In the genomic region with DNA sequence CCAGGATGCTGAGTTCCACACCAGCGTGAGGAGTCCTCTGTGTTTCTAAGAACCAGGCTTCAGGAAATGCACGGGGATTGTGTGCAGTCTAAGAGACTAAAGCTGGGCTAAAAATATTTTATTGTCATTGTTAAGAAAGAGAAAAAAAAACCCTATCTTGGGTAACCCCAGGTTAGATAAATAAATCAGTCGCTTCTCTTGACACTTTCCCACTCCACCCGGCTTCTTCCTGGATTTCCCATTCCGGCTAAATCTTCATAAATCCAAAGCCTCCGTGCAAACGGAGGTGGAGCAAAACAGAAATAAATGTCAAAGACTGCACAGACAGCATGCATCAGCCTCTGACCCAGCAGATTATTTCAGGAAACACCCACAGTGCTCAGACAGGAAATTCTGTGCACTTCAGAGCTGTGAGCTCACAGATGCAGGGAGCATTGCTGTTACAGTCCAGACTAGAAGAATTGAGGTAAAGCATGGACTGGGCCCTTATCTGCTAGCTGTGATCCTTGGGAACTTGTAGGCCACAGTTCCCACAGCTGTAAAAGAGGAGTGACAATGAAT, we compare ENCODE assay signal across 8 cellular contexts. TPM values are rescaled to one million over a fixed set of nuclear protein-coding genes. Genes with fewer than 3 reads are reported as not detected.
A peak's percentile ranks its signal among the peaks of the same experiment; 100 is the strongest.
DNase-seq lines count a peak whose midpoint lies in the region; ATAC-seq and TF ChIP-seq lines count a peak whose summit lies in the region.

No MANE protein-coding gene starts in this region.

- no peaks in the 10 kb centered on the region for H3K4me1 ChIP-seq in ovary (ENCODE audit: insufficient read depth)

- no peak overlapping the region for H3K27ac ChIP-seq in ovary

- H3K9me3 ChIP-seq in ovary = no peaks in the 10 kb centered on the region

- TF ChIP-seq POLR2A in ovary (IDR thresholded peaks at IDR 0.05) = no peak

- H3K4me3 ChIP-seq in fibroblast of the aortic adventitia (ENCODE audit: low read depth, low read length) = no peak overlapping the region
- no peak overlapping the region for H3K4me3 ChIP-seq in skeletal muscle cell (ENCODE audit: low read depth, low read length)
- H3K4me3 ChIP-seq in ovary = no peak overlapping the region

- no peak for TF ChIP-seq EP300 in ovary (IDR thresholded peaks at IDR 0.05)

- no peak for DNase-seq in Right ventricle myocardium inferior (ENCODE audit: missing footprints)
- DNase-seq in cardiac septum (ENCODE audit: low spot score) = no peak
- peak; percentile 41 for DNase-seq in UCSD-AML1 (lab: John Stamatoyannopoulos, UW; ENCODE audit: unreplicated experiment)
- peak; percentile 92 for DNase-seq in fibroblast of the aortic adventitia (ENCODE audit: low read depth)
- DNase-seq in skeletal muscle cell (ENCODE audit: low read depth) = peak; percentile 31
- no peak for DNase-seq in RKO (ENCODE audit: low spot score)
- no peak for DNase-seq in ovary

- ATAC-seq in Right ventricle myocardium inferior = peak; percentile 39
- peak; percentile 65 for ATAC-seq in HG03025 (IDR thresholded peaks at IDR 0.05; ENCODE audit: low FRiP score, unreplicated experiment)

- TF ChIP-seq CTCF in fibroblast of the aortic adventitia (IDR thresholded peaks at IDR 0.05; ENCODE audit: insufficient read depth, low read length) (no peak), ovary (IDR thresholded peaks at IDR 0.05) (no peak)

- 7 to 12% (median 10%) methylated on average over 7 of the region's 7 CpGs for WGBS in ovary, 3 donors

- intact Hi-C loops in Right ventricle myocardium inferior (cut with DNase I) = no loop called here
- intact Hi-C loops in cardiac septum (cut with DNase I) = no loop called here
- intact Hi-C loops in ovary (cut with DNase I) = no loop called here

- H3K27me3 ChIP-seq in ovary = no peaks in the 10 kb centered on the region

- H3K36me3 ChIP-seq in ovary = no peaks in the 10 kb centered on the region

RNA-seq across cellular contexts. Expression of gene GRID1, which starts 44.8 kb away (rescaled TPM):
- total RNA-seq in Right ventricle myocardium inferior (1.3 TPM), cardiac septum (3.0 TPM), fibroblast of the aortic adventitia (ENCODE audit: low replicate concordance) (not detected in 2 replicates), ovary (1 to 10 TPM in 6 of 7 donors, under 1 TPM in 1; 0.99 to 6.2 (median 1.8) TPM)
- 1 to 10 TPM in 1 of 2 donors, under 1 TPM in 1; 0.57 to 2.7 TPM for polyA plus RNA-seq in ovary

Comparison
In these comparisons a context has a peak if more than half of its experiments do, and no peak if none do; other contexts are left out.
1. DNase-seq: peak in UCSD-AML1 (single experiment), fibroblast of the aortic adventitia (single experiment) and skeletal muscle cell (single experiment); none in Right ventricle myocardium inferior (single experiment), cardiac septum (single experiment), RKO (single experiment) and ovary (0 of 5).